7 cellular contexts compared by ENCODE assay signal in the genomic region with DNA sequence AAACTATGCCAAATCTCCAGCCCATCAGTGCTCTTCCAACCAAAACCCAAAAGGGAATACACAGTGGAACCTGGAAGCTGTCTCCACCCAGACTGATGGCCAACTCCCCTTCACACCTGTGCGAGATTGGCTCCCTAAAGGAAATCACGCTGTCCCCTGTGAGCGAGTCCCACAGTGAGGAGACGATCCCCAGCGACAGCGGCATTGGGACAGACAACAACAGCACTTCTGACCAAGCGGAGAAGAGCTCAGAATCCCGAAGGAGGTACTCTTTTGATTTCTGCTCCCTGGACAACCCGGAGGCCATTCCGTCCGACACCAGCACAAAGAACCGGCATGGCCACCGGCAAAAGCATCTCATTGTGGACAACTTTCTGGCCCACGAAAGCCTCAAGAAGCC.
"Had no signal": no experiment of that assay in that cellular context is flagged by ENCODE, and none has a peak within 500 bp of the region (broad histone marks: within the 10 kb centered on the region; RNA-seq: fewer than 3 reads in every experiment).

No MANE protein-coding gene starts in this region.

- DNase-seq: GDM1, GF-D8 had no signal

- FAIRE-seq: G401.6, GM12891, GM12892, GM18507, GM19239 had no signal
